In genomic region chrX:94493405-94493804, GRCh38 we compare ENCODE assay signal across 18 cellular contexts.
A peak's percentile ranks its signal among the peaks of the same experiment; 100 is the strongest.
DNase-seq lines count a peak whose midpoint lies in the region; ATAC-seq, FAIRE-seq and TF ChIP-seq lines count a peak whose summit lies in the region.
"Had no signal": no experiment of that assay in that cellular context is flagged by ENCODE, and none has a peak within 500 bp of the region (broad histone marks: within the 10 kb centered on the region; RNA-seq: fewer than 3 reads in every experiment).

No MANE protein-coding gene starts in this region.

- H3K36me3 ChIP-seq in HUES48 (ENCODE audit: control insufficient read depth, insufficient read depth, low read length) (no peaks in the 10 kb centered on the region), body of pancreas (replicated peaks in 1 of 2; ENCODE audit: insufficient read depth in 1 of 2, low read depth in 2 of 2) (no peaks in the 10 kb centered on the region), pancreas (no peaks in the 10 kb centered on the region)

- H3K27me3 Mint-ChIP-seq in type B pancreatic cell (peaks cover 6% of the 10 kb centered on the region), HFFc6 (ENCODE audit: insufficient read depth) (no peaks in the 10 kb centered on the region)
- H3K27me3 Mint-ChIP-seq: CD4-positive, CD25-positive, alpha-beta regulatory T cell had no signal

- no peak for TF ChIP-seq CTCF in body of pancreas (IDR thresholded peaks at IDR 0.05)
- TF ChIP-seq CTCF in pancreas (IDR thresholded peaks at IDR 0.05) = no peak
- TF ChIP-seq CTCF in type B pancreatic cell (conservative IDR thresholded peaks at IDR 0.05) = no peak
- TF ChIP-seq CTCF in HFFc6 (IDR thresholded peaks at IDR 0.05) = no peak

- intact Hi-C loops in body of pancreas (cut with DNase I) = no loop called here
- intact Hi-C loops in pancreas (cut with DNase I) = no loop called here

- peak overlapping the region; percentile 19 for H3K4me3 Mint-ChIP-seq in type B pancreatic cell
- no peak overlapping the region for H3K4me3 Mint-ChIP-seq in HFFc6
- H3K4me3 Mint-ChIP-seq: CD4-positive, CD25-positive, alpha-beta regulatory T cell; CD8-positive, alpha-beta T cell had no signal

- 15 to 23% methylated on average over 6 of the region's 6 CpGs for WGBS in body of pancreas, 2 donors
- 14 to 20% methylated on average over 6 of the region's 6 CpGs for WGBS in pancreas, 2 donors

- H3K9ac ChIP-seq in HUES48 (ENCODE audit: low read depth, low read length) = no peak overlapping the region
- H3K9ac ChIP-seq: GM23248 had no signal

- peaks cover 6% of the 10 kb centered on the region for H3K4me1 Mint-ChIP-seq in type B pancreatic cell (ENCODE audit: unreplicated experiment)
- H3K4me1 Mint-ChIP-seq in HFFc6 (ENCODE audit: low read depth) = no peaks in the 10 kb centered on the region
- H3K4me1 Mint-ChIP-seq: CD4-positive, CD25-positive, alpha-beta regulatory T cell had no signal

- ATAC-seq in body of pancreas (peak; percentile 36), pancreas (peak; percentile 36 to 61 (median 50)), GM21825 (IDR thresholded peaks at IDR 0.05; ENCODE audit: unreplicated experiment) (no peak)
- ATAC-seq: CD8-positive, alpha-beta T cell; HCT116 had no signal

- H3K9me3 Mint-ChIP-seq in type B pancreatic cell = peaks cover 5% of the 10 kb centered on the region
- H3K9me3 Mint-ChIP-seq in HFFc6 = peaks cover 14% of the 10 kb centered on the region
- H3K9me3 Mint-ChIP-seq: CD8-positive, alpha-beta T cell had no signal

- H3K4me1 ChIP-seq in HUES48 (ENCODE audit: control insufficient read depth, insufficient read depth, low read length) (peaks cover 24% of the 10 kb centered on the region), body of pancreas (peaks cover 7% of the 10 kb centered on the region), pancreas (no peaks in the 10 kb centered on the region)

- H3K9me3 ChIP-seq in HUES48 (ENCODE audit: control insufficient read depth, insufficient read depth, low read length) (peaks cover 22% of the 10 kb centered on the region), body of pancreas (no peaks in the 10 kb centered on the region), pancreas (no peaks in the 10 kb centered on the region)
- H3K9me3 ChIP-seq: Caco-2 had no signal

- H3K27ac Mint-ChIP-seq in type B pancreatic cell (no peak overlapping the region), HFFc6 (no peak overlapping the region)
- H3K27ac Mint-ChIP-seq: CD4-positive, CD25-positive, alpha-beta regulatory T cell; CD8-positive, alpha-beta T cell had no signal

- H3K27me3 ChIP-seq in HUES48 (ENCODE audit: control insufficient read depth, insufficient read depth, low read length) (no peaks in the 10 kb centered on the region; the same call in 1 of the 2 replicates), body of pancreas (no peaks in the 10 kb centered on the region), pancreas (no peaks in the 10 kb centered on the region)

- DNase-seq in body of pancreas = peak in 3 of 4 donors; percentile 26 to 50 (median 37)
- DNase-seq in pancreas = peak in 3 of 6 donors; percentile 13 to 30 (median 26)
- no peak for DNase-seq in type B pancreatic cell (ENCODE audit: extremely low spot score, unreplicated experiment)
- DNase-seq in stimulated activated CD8-positive, alpha-beta memory T cell treated with anti-CD3 and anti-CD28 coated beads, Interleukin-4, amount 100 ng/mL, for 48 hours = no peak
- DNase-seq in HFFc6 = no peak
- DNase-seq: C1 segment of cervical spinal cord; CD4-positive, CD25-positive, alpha-beta regulatory T cell; CD8-positive, alpha-beta T cell; DMS153; DND-41; GM23248; H9 had no signal

- no peak overlapping the region for H3K27ac ChIP-seq in HUES48 (ENCODE audit: low read depth, low read length)
- H3K27ac ChIP-seq in body of pancreas = peak overlapping the region; percentile 32 to 76 (median 48)
- peak overlapping the region in 3 of 4 donors; percentile 42 to 61 (median 45) for H3K27ac ChIP-seq in pancreas
- H3K27ac ChIP-seq: GM23248 had no signal

- no peak for TF ChIP-seq POLR2A in body of pancreas (IDR thresholded peaks at IDR 0.05)

- FAIRE-seq in pancreas (lab: Jason Lieb, UNC) = no peak
- FAIRE-seq: G401.6, GM12892 had no signal

- no peaks in the 10 kb centered on the region for H3K36me3 Mint-ChIP-seq in type B pancreatic cell
- H3K36me3 Mint-ChIP-seq in HFFc6 (ENCODE audit: low read depth) = no peaks in the 10 kb centered on the region
- H3K36me3 Mint-ChIP-seq: CD4-positive, CD25-positive, alpha-beta regulatory T cell; CD8-positive, alpha-beta T cell had no signal

- H3K4me3 ChIP-seq in HUES48 (ENCODE audit: low read depth, low read length) = 0 out of 2 replicates have a peak overlapping the region, but pooled peaks have one; percentile 18
- H3K4me3 ChIP-seq in body of pancreas = no peak overlapping the region
- H3K4me3 ChIP-seq in pancreas = peak overlapping the region in 1 of 4 donors; percentile 16
- H3K4me3 ChIP-seq: GM23248 had no signal

Comparison
In these comparisons a context has a peak if more than half of its experiments do, and no peak if none do; other contexts are left out.
1. DNase-seq: peak in body of pancreas (3 of 4); none in type B pancreatic cell (single experiment), stimulated activated CD8-positive, alpha-beta memory T cell treated with anti-CD3 and anti-CD28 coated beads, Interleukin-4, amount 100 ng/mL, for 48 hours (single experiment) and HFFc6 (single experiment).